Comparison of ENCODE assay signal across 9 cellular contexts in the genomic region with DNA sequence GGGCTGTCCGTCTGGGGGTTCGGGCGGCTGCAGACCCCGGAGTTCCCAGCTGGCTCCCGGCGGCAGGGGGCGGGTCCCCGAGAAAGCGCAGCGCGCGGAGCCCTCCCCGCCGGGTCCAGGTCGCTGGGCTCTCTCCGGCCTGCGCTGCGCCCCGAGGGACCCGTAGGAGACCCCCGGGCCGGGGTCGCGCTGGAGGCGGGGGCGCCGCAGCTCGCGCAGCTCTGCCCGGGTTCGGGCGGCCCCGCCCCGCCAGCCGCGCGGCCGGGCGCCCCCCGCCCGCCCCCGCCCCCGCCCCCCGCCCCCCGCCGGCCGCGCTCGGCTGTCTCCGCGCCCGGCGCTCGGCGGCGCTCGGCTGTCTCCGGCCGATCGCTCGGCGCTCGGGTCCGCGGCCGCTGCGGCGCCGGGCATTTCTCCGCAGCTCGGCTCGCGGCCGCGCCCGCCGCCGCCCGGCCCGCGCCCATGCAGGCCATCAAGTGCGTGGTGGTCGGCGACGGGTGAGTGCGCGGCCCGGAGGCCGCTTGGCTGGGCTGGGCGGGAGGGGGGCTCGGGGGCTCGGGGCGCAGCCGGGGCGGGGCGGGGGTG.
DNase-seq lines count a peak whose midpoint lies in the region; ATAC-seq and TF ChIP-seq lines count a peak whose summit lies in the region.
"Had no signal": no experiment of that assay in that cellular context is flagged by ENCODE, and none has a peak within 500 bp of the region (broad histone marks: within the 10 kb centered on the region; RNA-seq: fewer than 3 reads in every experiment).

Gene RAC3 (plus strand): TSS at position 376 of the 582 bp plus-strand sequence. CDS start 84 bp downstream, at position 460.

- H3K4me3 ChIP-seq in MM.1S (ENCODE audit: low read length) (peak within 1 kb of the TSS; percentile 71), iPS-18c (ENCODE audit: insufficient read depth, low read depth, low read length) (peak within 1 kb of the TSS; percentile 78)

- peak within 1 kb of the TSS; percentile 53 for H2AFZ ChIP-seq in MM.1S (ENCODE audit: low read length)

- H3K9me3 ChIP-seq in MM.1S (replicated peaks; ENCODE audit: insufficient read depth, low read length) (no peaks in the 10 kb centered on the region), iPS-18c (ENCODE audit: control insufficient read depth, insufficient read depth, low read length) (no peaks in the 10 kb centered on the region)

- H3K9me2 ChIP-seq in MM.1S (replicated peaks; ENCODE audit: insufficient read depth, low read length), result no peaks in the 10 kb centered on the region

- H3K79me2 ChIP-seq in MM.1S (ENCODE audit: low read length), result peaks cover 5% of the 10 kb centered on the region

- no peaks in the 10 kb centered on the region for H3K36me3 ChIP-seq in MM.1S (replicated peaks; ENCODE audit: insufficient read depth, low read length)

- TF ChIP-seq CTCF in MM.1S (IDR thresholded peaks at IDR 0.05; ENCODE audit: low read length), result no peak

- no peaks in the 10 kb centered on the region for H4K20me1 ChIP-seq in MM.1S (ENCODE audit: insufficient read depth, low read length)

- peaks cover 5% of the 10 kb centered on the region for H3K36me3 Mint-ChIP-seq in activated naive CD8-positive, alpha-beta T cell treated with anti-CD3 and anti-CD28 coated beads, Interleukin-2, amount 50 U/mL, for 24 hours (ENCODE audit: low read depth)
- peaks cover 21% of the 10 kb centered on the region for H3K36me3 Mint-ChIP-seq in stimulated activated memory B cell treated with anti-CD40 and anti-IgM and Interleukin-4, amounts not matched to agents 10 μg/mL and 1 μg/mL and 100 μg/mL, for 72 hours
- H3K36me3 Mint-ChIP-seq: activated naive CD4-positive, alpha-beta T cell treated with anti-CD3 and anti-CD28 coated beads, Interleukin-2, amount 50 U/mL, for 72 hours had no signal

- no peak within 1 kb of the TSS for H3K27ac Mint-ChIP-seq in activated naive CD8-positive, alpha-beta T cell treated with anti-CD3 and anti-CD28 coated beads, Interleukin-2, amount 50 U/mL, for 24 hours
- no peak within 1 kb of the TSS for H3K27ac Mint-ChIP-seq in stimulated activated memory B cell treated with anti-CD40 and anti-IgM and Interleukin-4, amounts not matched to agents 10 μg/mL and 1 μg/mL and 100 μg/mL, for 72 hours
- H3K27ac Mint-ChIP-seq: activated naive CD4-positive, alpha-beta T cell treated with anti-CD3 and anti-CD28 coated beads, Interleukin-2, amount 50 U/mL, for 72 hours had no signal

- peaks cover 12% of the 10 kb centered on the region; the same call in 1 of the 2 replicates for H3F3A ChIP-seq in MM.1S (ENCODE audit: insufficient read depth, low read length)

- peak; percentile 31 for ATAC-seq in activated naive CD8-positive, alpha-beta T cell treated with anti-CD3 and anti-CD28 coated beads, Interleukin-2, amount 50 U/mL, for 24 hours
- no peak for ATAC-seq in stimulated activated memory B cell treated with anti-CD40 and anti-IgM and Interleukin-4, amounts not matched to agents 10 μg/mL and 1 μg/mL and 100 μg/mL, for 72 hours

- H3K4me1 ChIP-seq in MM.1S (ENCODE audit: low read length), result peaks cover 10% of the 10 kb centered on the region; the same call in 1 of the 2 replicates

- H3K27ac ChIP-seq in MM.1S (ENCODE audit: low read length), result peak within 1 kb of the TSS; percentile 25; the same call in 1 of the 2 replicates

- peak; percentile 30 for DNase-seq in NCI-H1436 (lab: John Stamatoyannopoulos, UW)
- no peak for DNase-seq in NCI-H1436 treated with DMSO at 0.1 percent for 48 hours (lab: John Stamatoyannopoulos, UW)
- DNase-seq in MM.1S, result peak; percentile 38
- DNase-seq in activated naive CD8-positive, alpha-beta T cell treated with anti-CD3 and anti-CD28 coated beads, Interleukin-2, amount 50 U/mL, for 24 hours, result no peak
- no peak for DNase-seq in HPDE6-E6E7 (ENCODE audit: extremely low spot score)
- no peak for DNase-seq in effector CD8-positive, alpha-beta T cell (lab: John Stamatoyannopoulos, UW)

- no peaks in the 10 kb centered on the region for H3K27me3 ChIP-seq in MM.1S (replicated peaks; ENCODE audit: insufficient read depth, low read length)

- H3K4me3 Mint-ChIP-seq in activated naive CD8-positive, alpha-beta T cell treated with anti-CD3 and anti-CD28 coated beads, Interleukin-2, amount 50 U/mL, for 24 hours, result peak within 1 kb of the TSS; percentile 70
- H3K4me3 Mint-ChIP-seq in stimulated activated memory B cell treated with anti-CD40 and anti-IgM and Interleukin-4, amounts not matched to agents 10 μg/mL and 1 μg/mL and 100 μg/mL, for 72 hours, result peak within 1 kb of the TSS; percentile 85

- peak within 1 kb of the TSS; percentile 98 for H3K4me2 ChIP-seq in MM.1S (ENCODE audit: low read depth, low read length)

- H3K27me3 Mint-ChIP-seq in activated naive CD8-positive, alpha-beta T cell treated with anti-CD3 and anti-CD28 coated beads, Interleukin-2, amount 50 U/mL, for 24 hours, result no peaks in the 10 kb centered on the region
- H3K27me3 Mint-ChIP-seq in stimulated activated memory B cell treated with anti-CD40 and anti-IgM and Interleukin-4, amounts not matched to agents 10 μg/mL and 1 μg/mL and 100 μg/mL, for 72 hours, result peaks cover 27% of the 10 kb centered on the region

- H3K9me3 Mint-ChIP-seq in activated naive CD8-positive, alpha-beta T cell treated with anti-CD3 and anti-CD28 coated beads, Interleukin-2, amount 50 U/mL, for 24 hours, result no peaks in the 10 kb centered on the region
- no peaks in the 10 kb centered on the region for H3K9me3 Mint-ChIP-seq in stimulated activated memory B cell treated with anti-CD40 and anti-IgM and Interleukin-4, amounts not matched to agents 10 μg/mL and 1 μg/mL and 100 μg/mL, for 72 hours
- H3K9me3 Mint-ChIP-seq: activated naive CD4-positive, alpha-beta T cell treated with anti-CD3 and anti-CD28 coated beads, Interleukin-2, amount 50 U/mL, for 72 hours had no signal

- peaks cover 18% of the 10 kb centered on the region for H3K4me1 Mint-ChIP-seq in activated naive CD8-positive, alpha-beta T cell treated with anti-CD3 and anti-CD28 coated beads, Interleukin-2, amount 50 U/mL, for 24 hours
- H3K4me1 Mint-ChIP-seq in stimulated activated memory B cell treated with anti-CD40 and anti-IgM and Interleukin-4, amounts not matched to agents 10 μg/mL and 1 μg/mL and 100 μg/mL, for 72 hours, result peaks cover 31% of the 10 kb centered on the region

- H3K9ac ChIP-seq in MM.1S (ENCODE audit: low read length), result peak within 1 kb of the TSS; percentile 23; the same call in 1 of the 2 replicates

Comparison
In these comparisons a context has a peak if more than half of its experiments do, and no peak if none do; other contexts are left out.
1. DNase-seq: peak in NCI-H1436 (single experiment) and MM.1S (single experiment); none in NCI-H1436 treated with DMSO at 0.1 percent for 48 hours (single experiment), activated naive CD8-positive, alpha-beta T cell treated with anti-CD3 and anti-CD28 coated beads, Interleukin-2, amount 50 U/mL, for 24 hours (single experiment), HPDE6-E6E7 (single experiment) and effector CD8-positive, alpha-beta T cell (single experiment).